ENCODE assay signal across 36 cellular contexts in genomic region chr20:2287504-2287903, GRCh38. TPM values are rescaled to one million over a fixed set of nuclear protein-coding genes. Genes with fewer than 3 reads are reported as not detected.
"Had no signal": no experiment of that assay in that cellular context is flagged by ENCODE, and none has a peak within 500 bp of the region (broad histone marks: within the 10 kb centered on the region; RNA-seq: fewer than 3 reads in every experiment).

No MANE protein-coding gene starts in this region.

- H3K27me3 ChIP-seq: adrenal gland, body of pancreas, brain microvascular endothelial cell, breast epithelium had no signal

- FAIRE-seq: astrocyte, TTC549 had no signal

- H3K36me3 ChIP-seq: adrenal gland, brain microvascular endothelial cell, breast epithelium had no signal

- H3K27ac ChIP-seq: adrenal gland, brain microvascular endothelial cell, breast epithelium had no signal

- H3K9me3 ChIP-seq: adrenal gland, body of pancreas, breast epithelium had no signal

- DNase-seq: activated B cell treated with CpG ODN at 0.5 μM for 24 hours; activated CD4-positive, alpha-beta memory T cell treated with anti-CD3 and anti-CD28 coated beads for 36 hours; activated CD4-positive, alpha-beta T cell treated with anti-CD3 and anti-CD28 coated beads for 4 hours; activated CD4-positive, alpha-beta T cell treated with anti-CD3 and anti-CD28 coated beads, Interleukin-2, amount 10 ng/mL, durations not matched to agents 24 days and 14 days; activated CD4-positive, alpha-beta T cell treated with anti-CD3 and anti-CD28 coated beads, Interleukin-2, amount 50 U/mL, for 1 hour; activated CD4-positive, alpha-beta T cell treated with anti-CD3 and anti-CD28 coated beads, Interleukin-2, amount 50 U/mL, for 4 hours; activated CD4-positive, CD25-positive, alpha-beta regulatory T cell treated with anti-CD3 and anti-CD28 coated beads, Interleukin-2, amount 50 U/mL, for 72 hours; activated CD8-positive, alpha-beta memory T cell treated with anti-CD3 and anti-CD28 coated beads, Interleukin-2, amount 50 U/mL, for 4 hours; activated CD8-positive, alpha-beta T cell treated with anti-CD3 and anti-CD28 coated beads for 36 hours; activated effector memory CD4-positive, alpha-beta T cell treated with anti-CD3 and anti-CD28 coated beads, Interleukin-2, amount 50 U/mL, for 16 hours; activated gamma-delta T cell treated with Interleukin-2 at 50 U/mL for 16 hours; activated naive CD4-positive, alpha-beta T cell; activated naive CD4-positive, alpha-beta T cell treated with anti-CD3 and anti-CD28 coated beads for 36 hours; activated naive CD4-positive, alpha-beta T cell treated with anti-CD3 and anti-CD28 coated beads, Interleukin-2, amount 50 U/mL, for 16 hours; activated naive CD8-positive, alpha-beta T cell treated with anti-CD3 and anti-CD28 coated beads for 36 hours; activated T-cell treated with anti-CD3 and anti-CD28 coated beads for 4 hours; activated T-cell treated with anti-CD3 and anti-CD28 coated beads, Interleukin-2, amount 50 U/mL, for 1 hour; activated T-cell treated with anti-CD3 and anti-CD28 coated beads, Interleukin-2, amount 50 U/mL, for 4 hours; activated T-cell treated with anti-CD3 and anti-CD28 coated beads, Interleukin-2, amount 50 U/mL, for 72 hours; amniotic stem cell; aorta; body of pancreas; brain microvascular endothelial cell; central memory CD4-positive, alpha-beta T cell; T-helper 1 cell; T-helper 2 cell; T-helper 9 cell had no signal

- ATAC-seq: activated CD8-positive, alpha-beta T cell treated with anti-CD3 and anti-CD28 coated beads for 36 hours; activated naive CD4-positive, alpha-beta T cell treated with anti-CD3 and anti-CD28 coated beads, Interleukin-2, amount 50 U/mL, for 72 hours; activated T-cell treated with anti-CD3 and anti-CD28 coated beads, Interleukin-2, amount 50 U/mL, for 4 hours; activated T-cell treated with anti-CD3 and anti-CD28 coated beads, Interleukin-2, amount 50 U/mL, for 72 hours; activated T-helper 17 cell treated with anti-CD3 and anti-CD28 coated beads, Interleukin-2, amount 50 U/mL, for 72 hours; body of pancreas had no signal

- H3K4me3 ChIP-seq: adrenal gland, body of pancreas, breast epithelium had no signal

- H3K4me1 ChIP-seq: breast epithelium had no signal

RNA-seq across cellular contexts. Expression of gene TGM3, which starts 8.3 kb away (rescaled TPM):
- total RNA-seq: activated B cell treated with CpG ODN at 0.5 μM for 24 hours; activated CD4-positive, alpha-beta memory T cell treated with anti-CD3 and anti-CD28 coated beads for 36 hours; activated CD4-positive, alpha-beta T cell treated with anti-CD3 and anti-CD28 coated beads, Interleukin-2, amount 10 ng/mL, durations not matched to agents 24 days and 14 days; activated CD8-positive, alpha-beta memory T cell treated with anti-CD3 and anti-CD28 coated beads for 36 hours; activated CD8-positive, alpha-beta T cell treated with anti-CD3 and anti-CD28 coated beads for 36 hours; activated naive CD4-positive, alpha-beta T cell treated with anti-CD3 and anti-CD28 coated beads for 36 hours; activated naive CD8-positive, alpha-beta T cell treated with anti-CD3 and anti-CD28 coated beads for 36 hours; activated T-cell treated with anti-CD3 and anti-CD28 coated beads, Interleukin-2, amount 50 U/mL, for 72 hours; activated T-helper 1 cell treated with anti-CD3 and anti-CD28 coated beads, Interleukin-12 subunit alpha, Interleukin-12 subunit beta, Interleukin-2, Interleukin-4 antibody, amounts not matched to agents 30 ng/mL and 10 ng/mL and 1 ng/mL, durations not matched to agents 14 hours and 24 hours and 36 hours; aorta; astrocyte; breast epithelium; cardiac septum had no signal
